In genomic region chr6:33329058-33329457, GRCh38 we compare ENCODE assay signal across 19 cellular contexts. TPM values are rescaled to one million over a fixed set of nuclear protein-coding genes. Genes with fewer than 3 reads are reported as not detected.
DNase-seq lines count a peak whose midpoint lies in the region; ATAC-seq, FAIRE-seq and TF ChIP-seq lines count a peak whose summit lies in the region.
"Had no signal": no experiment of that assay in that cellular context is flagged by ENCODE, and none has a peak within 500 bp of the region (broad histone marks: within the 10 kb centered on the region; RNA-seq: fewer than 3 reads in every experiment).

No MANE protein-coding gene starts in this region.

- peak; percentile 64 for DNase-seq in D721Med (ENCODE audit: insufficient read length, low spot score)
- DNase-seq in GM13977 (ENCODE audit: low spot score): peak; percentile 6
- DNase-seq in SJCRH30: peak; percentile 38 to 56
- peak; percentile 50 for DNase-seq in myocyte (ENCODE audit: low read depth)
- no peak for DNase-seq in middle frontal gyrus (ENCODE audit: extremely low spot score, low spot score)
- no peak for DNase-seq in NCI-H446 treated with DMSO at 0.1 percent for 48 hours (lab: John Stamatoyannopoulos, UW)
- DNase-seq in NCI-H226: no peak
- DNase-seq: CD8-positive, alpha-beta memory T cell; DMS153; KG1; NCI-H1092; NCI-H187; NCI-H2171; NCI-H510A treated with DMSO at 0.1 percent for 48 hours; NK-92 treated with Interleukin-12 subunit alpha and Interleukin-12 subunit beta, amount 100 ng/mL, for 24 hours; OCI-M1 had no signal

- FAIRE-seq in D721Med (lab: Jason Lieb, UNC): no peak
- FAIRE-seq: GM18507 had no signal

- H3K27ac ChIP-seq in SJCRH30: no peak overlapping the region

- H3K9me3 ChIP-seq in SJCRH30 (replicated peaks): no peaks in the 10 kb centered on the region

- no peak for TF ChIP-seq CTCF in D721Med (IDR thresholded peaks at IDR 0.05; ENCODE audit: insufficient read depth, missing control alignments)
- no peak for TF ChIP-seq CTCF in GM13977 (IDR thresholded peaks at IDR 0.05; ENCODE audit: extremely low read depth, insufficient read depth, missing control alignments)

- H3K27me3 ChIP-seq in SJCRH30: no peaks in the 10 kb centered on the region

- H3K4me1 ChIP-seq in SJCRH30: peaks cover 1% of the 10 kb centered on the region

- no peak overlapping the region for H3K4me3 ChIP-seq in SJCRH30

- H3K36me3 ChIP-seq in SJCRH30: no peaks in the 10 kb centered on the region

- no peak for ATAC-seq in HG03432 (IDR thresholded peaks at IDR 0.05; ENCODE audit: unreplicated experiment)
- ATAC-seq: HCT116 had no signal

- in situ Hi-C loops in GM13977 (cut with MboI; ENCODE audit: low pct_unique_long_range_greater_than_20kb, low sequenced_read_pairs, unreplicated experiment): no loop called here

RNA-seq across cellular contexts. Expression of gene DAXX, which starts 6.3 kb away (rescaled TPM):
- 52.9 and 55.2 TPM in 2 replicates for total RNA-seq in SJCRH30 (2014; rRNA removed; shearing (Covaris generic))
- 37.6 and 39.6 TPM in 2 replicates for total RNA-seq in myocyte
- polyA plus RNA-seq in myocyte (2012): 38.4 TPM

RNA-seq across cellular contexts. Expression of gene ZBTB22, which starts 11.5 kb away (rescaled TPM):
- 7.1 and 9.6 TPM in 2 replicates for total RNA-seq in SJCRH30 (2014; rRNA removed; shearing (Covaris generic))
- 19.0 and 22.6 TPM in 2 replicates for total RNA-seq in myocyte
- polyA plus RNA-seq in myocyte (2012): 28.8 TPM

RNA-seq across cellular contexts. Expression of gene TAPBP, which starts 15.2 kb away (rescaled TPM):
- 15.4 and 16.2 TPM in 2 replicates for total RNA-seq in SJCRH30 (2014; rRNA removed; shearing (Covaris generic))
- 66.3 and 69.2 TPM in 2 replicates for total RNA-seq in myocyte
- polyA plus RNA-seq in myocyte (2012): 52.8 TPM

RNA-seq across cellular contexts. Expression of gene RGL2, which starts 30.3 kb away (rescaled TPM):
- 14.3 and 20.9 TPM in 2 replicates for total RNA-seq in SJCRH30 (2014; rRNA removed; shearing (Covaris generic))
- total RNA-seq in myocyte: 27.9 and 31.0 TPM in 2 replicates
- polyA plus RNA-seq in myocyte (2012): 37.2 TPM

RNA-seq across cellular contexts. Expression of gene PFDN6, which starts 39.7 kb away (rescaled TPM):
- total RNA-seq in SJCRH30 (2014; rRNA removed; shearing (Covaris generic)): 102 and 104 TPM in 2 replicates
- 61.0 and 71.6 TPM in 2 replicates for total RNA-seq in myocyte
- 103 TPM for polyA plus RNA-seq in myocyte (2012)

Comparison
In these comparisons a context has a peak if more than half of its experiments do, and no peak if none do; other contexts are left out.
1. DNase-seq: peak in D721Med (single experiment), GM13977 (single experiment), SJCRH30 (2 of 2) and myocyte (single experiment); none in middle frontal gyrus (single experiment), NCI-H446 treated with DMSO at 0.1 percent for 48 hours (single experiment) and NCI-H226 (single experiment).